1 cellular context compared by ENCODE assay signal in the genomic region with DNA sequence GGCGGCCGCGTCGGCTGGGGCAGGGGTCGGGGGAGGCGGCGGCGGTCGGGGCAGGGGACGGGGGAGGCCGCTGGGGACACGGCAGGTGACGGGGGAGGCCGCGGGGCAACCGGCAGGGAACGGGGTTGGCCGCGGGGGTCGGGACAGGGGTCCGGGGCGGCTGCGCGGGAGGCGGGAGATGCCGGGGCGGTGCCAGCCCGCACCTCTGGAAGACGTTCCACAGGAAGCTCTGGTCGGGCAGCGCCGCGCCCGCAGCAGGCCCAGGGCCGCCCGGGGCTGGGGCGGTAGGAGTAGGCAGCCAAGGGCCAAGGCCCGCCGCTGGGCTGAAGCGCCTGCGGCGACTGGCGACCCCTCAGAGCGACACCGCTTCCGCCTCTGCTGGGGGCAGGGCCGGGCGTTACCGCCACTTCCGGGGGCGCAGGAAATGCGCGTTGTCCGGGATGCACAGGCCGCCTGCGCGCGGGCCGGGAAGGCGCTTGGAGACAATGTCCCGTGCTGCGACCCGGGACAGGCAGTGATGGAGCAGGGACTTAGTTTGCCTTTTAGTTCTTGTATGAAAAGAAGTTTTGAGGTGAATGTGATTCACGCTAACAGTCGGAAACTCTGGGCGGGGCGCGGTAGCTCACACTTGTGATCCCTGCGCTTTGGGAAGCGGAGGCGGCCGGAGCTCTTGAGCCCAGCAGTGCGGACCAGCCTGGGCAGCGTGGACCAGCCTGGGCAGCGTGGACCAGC.
TF ChIP-seq lines count a peak whose summit lies in the region.

No MANE protein-coding gene starts in this region.

TF ChIP-seq in GM12878, 131 proteins besides CTCF, POLR2A, EP300 and RAD21 (continued from another document and continues in another):
- TF ChIP-seq CBX5 (IDR thresholded peaks at IDR 0.05; ENCODE audit: low read depth) (no peak), SMARCA5 (IDR thresholded peaks at IDR 0.05) (peak; percentile 32; the same call in 1 of the 2 replicates), CBFB (IDR thresholded peaks at IDR 0.05; ENCODE audit: low read depth) (peak; percentile 54; the same call in 1 of the 2 replicates), HCFC1 (IDR thresholded peaks at IDR 0.05; ENCODE audit: low read length) (peak; percentile 57), SMC3 (IDR thresholded peaks at IDR 0.05; ENCODE audit: borderline replicate concordance, low read length) (peak; percentile 9), CBX3 (IDR thresholded peaks at IDR 0.05; ENCODE audit: borderline replicate concordance, low read depth) (no peak), STAT1 (conservative IDR thresholded peaks at IDR 0.05) (no peak), YY1 (IDR thresholded peaks at IDR 0.05; ENCODE audit: low read depth, low read length) (peak; percentile 72), SIN3A (IDR thresholded peaks at IDR 0.05; ENCODE audit: low read depth, low read length) (peak; percentile 64; the same call in 1 of the 2 replicates), SMAD5 (IDR thresholded peaks at IDR 0.05; ENCODE audit: low read depth) (peak; percentile 81; the same call in 1 of the 2 replicates), JUND (IDR thresholded peaks at IDR 0.05; ENCODE audit: low read depth, low read length) (no peak), KLF5 (IDR thresholded peaks at IDR 0.05; ENCODE audit: partially characterized antibody) (no peak), RCOR1 (conservative IDR thresholded peaks at IDR 0.05; ENCODE audit: low read depth, low read length) (no peak), ZNF24 (IDR thresholded peaks at IDR 0.05) (no peak), PML (IDR thresholded peaks at IDR 0.05; ENCODE audit: low read length) (peak; percentile 92), SUZ12 (IDR thresholded peaks at IDR 0.05; ENCODE audit: unreplicated experiment) (no peak), MEF2A (IDR thresholded peaks at IDR 0.05; ENCODE audit: insufficient read depth, low read depth, low read length) (no peak), POLR2AphosphoS2 (IDR thresholded peaks at IDR 0.05; ENCODE audit: low read depth, low read length) (no peak), PAX5 (IDR thresholded peaks at IDR 0.05; ENCODE audit: borderline replicate concordance, low read depth, low read length) (peak; percentile 48; the same call in 1 of the 2 replicates), SMAD1 (IDR thresholded peaks at IDR 0.05; ENCODE audit: low read depth, partially characterized antibody) (no peak), PAX8 (IDR thresholded peaks at IDR 0.05) (no peak), FOXK2 (IDR thresholded peaks at IDR 0.05) (no peak), BACH1 (IDR thresholded peaks at IDR 0.05; ENCODE audit: borderline replicate concordance) (peak; percentile 53; the same call in 1 of the 2 replicates), IKZF2 (IDR thresholded peaks at IDR 0.05) (peak; percentile 56 to 62; a peak in 3 of 4 replicates), SPI1 (IDR thresholded peaks at IDR 0.05; ENCODE audit: borderline replicate concordance, insufficient read depth, low read depth, low read length) (no peak), BCL11A (IDR thresholded peaks at IDR 0.05; ENCODE audit: low read depth, low read length) (no peak), TCF7 (IDR thresholded peaks at IDR 0.05; ENCODE audit: borderline replicate concordance) (no peak), RBBP5 (conservative IDR thresholded peaks at IDR 0.05) (no peak), ETV6 (conservative IDR thresholded peaks at IDR 0.05 in 1 of 2, IDR thresholded peaks at IDR 0.05 in 1 of 2; ENCODE audit: borderline replicate concordance in 1 of 2, low read depth in 1 of 2) (peak; percentile 55 to 95; a peak in 2 of 4 replicates), HDGF (IDR thresholded peaks at IDR 0.05) (no peak), ASH2L (IDR thresholded peaks at IDR 0.05; ENCODE audit: borderline replicate concordance, low read depth) (no peak), CEBPB (IDR thresholded peaks at IDR 0.05; ENCODE audit: borderline replicate concordance in 1 of 2, low read depth in 2 of 2, low read length in 2 of 2) (no peak), ZSCAN29 (IDR thresholded peaks at IDR 0.05) (no peak), BMI1 (IDR thresholded peaks at IDR 0.05; ENCODE audit: borderline replicate concordance) (no peak), CHD2 (IDR thresholded peaks at IDR 0.05; ENCODE audit: borderline replicate concordance, low read depth, low read length) (peak; percentile 82), BHLHE40 (IDR thresholded peaks at IDR 0.05; ENCODE audit: borderline replicate concordance in 1 of 2, low read depth in 2 of 2, low read length in 1 of 2) (peak; percentile 43 to 70; a peak in 2 of 4 replicates), TAF1 (IDR thresholded peaks at IDR 0.05; ENCODE audit: borderline replicate concordance, low read depth, low read length) (peak; percentile 88)
- TF ChIP-seq, protein P1, sequence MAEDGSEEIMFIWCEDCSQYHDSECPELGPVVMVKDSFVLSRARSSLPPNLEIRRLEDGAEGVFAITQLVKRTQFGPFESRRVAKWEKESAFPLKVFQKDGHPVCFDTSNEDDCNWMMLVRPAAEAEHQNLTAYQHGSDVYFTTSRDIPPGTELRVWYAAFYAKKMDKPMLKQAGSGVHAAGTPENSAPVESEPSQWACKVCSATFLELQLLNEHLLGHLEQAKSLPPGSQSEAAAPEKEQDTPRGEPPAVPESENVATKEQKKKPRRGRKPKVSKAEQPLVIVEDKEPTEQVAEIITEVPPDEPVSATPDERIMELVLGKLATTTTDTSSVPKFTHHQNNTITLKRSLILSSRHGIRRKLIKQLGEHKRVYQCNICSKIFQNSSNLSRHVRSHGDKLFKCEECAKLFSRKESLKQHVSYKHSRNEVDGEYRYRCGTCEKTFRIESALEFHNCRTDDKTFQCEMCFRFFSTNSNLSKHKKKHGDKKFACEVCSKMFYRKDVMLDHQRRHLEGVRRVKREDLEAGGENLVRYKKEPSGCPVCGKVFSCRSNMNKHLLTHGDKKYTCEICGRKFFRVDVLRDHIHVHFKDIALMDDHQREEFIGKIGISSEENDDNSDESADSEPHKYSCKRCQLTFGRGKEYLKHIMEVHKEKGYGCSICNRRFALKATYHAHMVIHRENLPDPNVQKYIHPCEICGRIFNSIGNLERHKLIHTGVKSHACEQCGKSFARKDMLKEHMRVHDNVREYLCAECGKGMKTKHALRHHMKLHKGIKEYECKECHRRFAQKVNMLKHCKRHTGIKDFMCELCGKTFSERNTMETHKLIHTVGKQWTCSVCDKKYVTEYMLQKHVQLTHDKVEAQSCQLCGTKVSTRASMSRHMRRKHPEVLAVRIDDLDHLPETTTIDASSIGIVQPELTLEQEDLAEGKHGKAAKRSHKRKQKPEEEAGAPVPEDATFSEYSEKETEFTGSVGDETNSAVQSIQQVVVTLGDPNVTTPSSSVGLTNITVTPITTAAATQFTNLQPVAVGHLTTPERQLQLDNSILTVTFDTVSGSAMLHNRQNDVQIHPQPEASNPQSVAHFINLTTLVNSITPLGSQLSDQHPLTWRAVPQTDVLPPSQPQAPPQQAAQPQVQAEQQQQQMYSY (CRISPR knock-in tag; IDR thresholded peaks at IDR 0.05), result no peak
- TF ChIP-seq, protein P2, sequence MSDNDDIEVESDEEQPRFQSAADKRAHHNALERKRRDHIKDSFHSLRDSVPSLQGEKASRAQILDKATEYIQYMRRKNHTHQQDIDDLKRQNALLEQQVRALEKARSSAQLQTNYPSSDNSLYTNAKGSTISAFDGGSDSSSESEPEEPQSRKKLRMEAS (IDR thresholded peaks at IDR 0.05; ENCODE audit: low read depth, low read length), result no peak
- TF ChIP-seq, protein P3, sequence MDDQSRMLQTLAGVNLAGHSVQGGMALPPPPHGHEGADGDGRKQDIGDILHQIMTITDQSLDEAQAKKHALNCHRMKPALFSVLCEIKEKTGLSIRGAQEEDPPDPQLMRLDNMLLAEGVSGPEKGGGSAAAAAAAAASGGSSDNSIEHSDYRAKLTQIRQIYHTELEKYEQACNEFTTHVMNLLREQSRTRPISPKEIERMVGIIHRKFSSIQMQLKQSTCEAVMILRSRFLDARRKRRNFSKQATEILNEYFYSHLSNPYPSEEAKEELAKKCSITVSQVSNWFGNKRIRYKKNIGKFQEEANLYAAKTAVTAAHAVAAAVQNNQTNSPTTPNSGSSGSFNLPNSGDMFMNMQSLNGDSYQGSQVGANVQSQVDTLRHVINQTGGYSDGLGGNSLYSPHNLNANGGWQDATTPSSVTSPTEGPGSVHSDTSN (IDR thresholded peaks at IDR 0.05; ENCODE audit: insufficient replicate concordance, low read depth, low read length), result no peak
- TF ChIP-seq, protein P4, sequence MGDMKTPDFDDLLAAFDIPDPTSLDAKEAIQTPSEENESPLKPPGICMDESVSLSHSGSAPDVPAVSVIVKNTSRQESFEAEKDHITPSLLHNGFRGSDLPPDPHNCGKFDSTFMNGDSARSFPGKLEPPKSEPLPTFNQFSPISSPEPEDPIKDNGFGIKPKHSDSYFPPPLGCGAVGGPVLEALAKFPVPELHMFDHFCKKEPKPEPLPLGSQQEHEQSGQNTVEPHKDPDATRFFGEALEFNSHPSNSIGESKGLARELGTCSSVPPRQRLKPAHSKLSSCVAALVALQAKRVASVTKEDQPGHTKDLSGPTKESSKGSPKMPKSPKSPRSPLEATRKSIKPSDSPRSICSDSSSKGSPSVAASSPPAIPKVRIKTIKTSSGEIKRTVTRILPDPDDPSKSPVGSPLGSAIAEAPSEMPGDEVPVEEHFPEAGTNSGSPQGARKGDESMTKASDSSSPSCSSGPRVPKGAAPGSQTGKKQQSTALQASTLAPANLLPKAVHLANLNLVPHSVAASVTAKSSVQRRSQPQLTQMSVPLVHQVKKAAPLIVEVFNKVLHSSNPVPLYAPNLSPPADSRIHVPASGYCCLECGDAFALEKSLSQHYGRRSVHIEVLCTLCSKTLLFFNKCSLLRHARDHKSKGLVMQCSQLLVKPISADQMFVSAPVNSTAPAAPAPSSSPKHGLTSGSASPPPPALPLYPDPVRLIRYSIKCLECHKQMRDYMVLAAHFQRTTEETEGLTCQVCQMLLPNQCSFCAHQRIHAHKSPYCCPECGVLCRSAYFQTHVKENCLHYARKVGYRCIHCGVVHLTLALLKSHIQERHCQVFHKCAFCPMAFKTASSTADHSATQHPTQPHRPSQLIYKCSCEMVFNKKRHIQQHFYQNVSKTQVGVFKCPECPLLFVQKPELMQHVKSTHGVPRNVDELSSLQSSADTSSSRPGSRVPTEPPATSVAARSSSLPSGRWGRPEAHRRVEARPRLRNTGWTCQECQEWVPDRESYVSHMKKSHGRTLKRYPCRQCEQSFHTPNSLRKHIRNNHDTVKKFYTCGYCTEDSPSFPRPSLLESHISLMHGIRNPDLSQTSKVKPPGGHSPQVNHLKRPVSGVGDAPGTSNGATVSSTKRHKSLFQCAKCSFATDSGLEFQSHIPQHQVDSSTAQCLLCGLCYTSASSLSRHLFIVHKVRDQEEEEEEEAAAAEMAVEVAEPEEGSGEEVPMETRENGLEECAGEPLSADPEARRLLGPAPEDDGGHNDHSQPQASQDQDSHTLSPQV (IDR thresholded peaks at IDR 0.05), result no peak
- TF ChIP-seq, protein P5, sequence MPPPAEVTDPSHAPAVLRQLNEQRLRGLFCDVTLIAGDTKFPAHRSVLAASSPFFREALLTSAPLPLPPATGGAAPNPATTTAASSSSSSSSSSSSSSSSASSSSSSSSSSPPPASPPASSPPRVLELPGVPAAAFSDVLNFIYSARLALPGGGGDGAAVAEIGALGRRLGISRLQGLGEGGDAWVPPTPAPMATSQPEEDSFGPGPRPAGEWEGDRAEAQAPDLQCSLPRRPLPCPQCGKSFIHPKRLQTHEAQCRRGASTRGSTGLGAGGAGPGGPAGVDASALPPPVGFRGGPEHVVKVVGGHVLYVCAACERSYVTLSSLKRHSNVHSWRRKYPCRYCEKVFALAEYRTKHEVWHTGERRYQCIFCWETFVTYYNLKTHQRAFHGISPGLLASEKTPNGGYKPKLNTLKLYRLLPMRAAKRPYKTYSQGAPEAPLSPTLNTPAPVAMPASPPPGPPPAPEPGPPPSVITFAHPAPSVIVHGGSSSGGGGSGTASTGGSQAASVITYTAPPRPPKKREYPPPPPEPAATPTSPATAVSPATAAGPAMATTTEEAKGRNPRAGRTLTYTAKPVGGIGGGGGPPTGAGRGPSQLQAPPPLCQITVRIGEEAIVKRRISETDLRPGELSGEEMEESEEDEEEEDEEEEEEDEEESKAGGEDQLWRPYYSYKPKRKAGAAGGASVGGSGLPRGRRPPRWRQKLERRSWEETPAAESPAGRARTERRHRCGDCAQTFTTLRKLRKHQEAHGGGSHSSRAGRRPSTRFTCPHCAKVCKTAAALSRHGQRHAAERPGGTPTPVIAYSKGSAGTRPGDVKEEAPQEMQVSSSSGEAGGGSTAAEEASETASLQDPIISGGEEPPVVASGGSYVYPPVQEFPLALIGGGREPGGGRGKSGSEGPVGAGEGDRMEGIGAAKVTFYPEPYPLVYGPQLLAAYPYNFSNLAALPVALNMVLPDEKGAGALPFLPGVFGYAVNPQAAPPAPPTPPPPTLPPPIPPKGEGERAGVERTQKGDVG (CRISPR knock-in tag; IDR thresholded peaks at IDR 0.05), result no peak
- TF ChIP-seq, protein P6, sequence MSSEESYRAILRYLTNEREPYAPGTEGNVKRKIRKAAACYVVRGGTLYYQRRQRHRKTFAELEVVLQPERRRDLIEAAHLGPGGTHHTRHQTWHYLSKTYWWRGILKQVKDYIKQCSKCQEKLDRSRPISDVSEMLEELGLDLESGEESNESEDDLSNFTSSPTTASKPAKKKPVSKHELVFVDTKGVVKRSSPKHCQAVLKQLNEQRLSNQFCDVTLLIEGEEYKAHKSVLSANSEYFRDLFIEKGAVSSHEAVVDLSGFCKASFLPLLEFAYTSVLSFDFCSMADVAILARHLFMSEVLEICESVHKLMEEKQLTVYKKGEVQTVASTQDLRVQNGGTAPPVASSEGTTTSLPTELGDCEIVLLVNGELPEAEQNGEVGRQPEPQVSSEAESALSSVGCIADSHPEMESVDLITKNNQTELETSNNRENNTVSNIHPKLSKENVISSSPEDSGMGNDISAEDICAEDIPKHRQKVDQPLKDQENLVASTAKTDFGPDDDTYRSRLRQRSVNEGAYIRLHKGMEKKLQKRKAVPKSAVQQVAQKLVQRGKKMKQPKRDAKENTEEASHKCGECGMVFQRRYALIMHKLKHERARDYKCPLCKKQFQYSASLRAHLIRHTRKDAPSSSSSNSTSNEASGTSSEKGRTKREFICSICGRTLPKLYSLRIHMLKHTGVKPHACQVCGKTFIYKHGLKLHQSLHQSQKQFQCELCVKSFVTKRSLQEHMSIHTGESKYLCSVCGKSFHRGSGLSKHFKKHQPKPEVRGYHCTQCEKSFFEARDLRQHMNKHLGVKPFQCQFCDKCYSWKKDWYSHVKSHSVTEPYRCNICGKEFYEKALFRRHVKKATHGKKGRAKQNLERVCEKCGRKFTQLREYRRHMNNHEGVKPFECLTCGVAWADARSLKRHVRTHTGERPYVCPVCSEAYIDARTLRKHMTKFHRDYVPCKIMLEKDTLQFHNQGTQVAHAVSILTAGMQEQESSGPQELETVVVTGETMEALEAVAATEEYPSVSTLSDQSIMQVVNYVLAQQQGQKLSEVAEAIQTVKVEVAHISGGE (CRISPR knock-in tag; IDR thresholded peaks at IDR 0.05), result peak; percentile 59
- TF ChIP-seq, protein P7, sequence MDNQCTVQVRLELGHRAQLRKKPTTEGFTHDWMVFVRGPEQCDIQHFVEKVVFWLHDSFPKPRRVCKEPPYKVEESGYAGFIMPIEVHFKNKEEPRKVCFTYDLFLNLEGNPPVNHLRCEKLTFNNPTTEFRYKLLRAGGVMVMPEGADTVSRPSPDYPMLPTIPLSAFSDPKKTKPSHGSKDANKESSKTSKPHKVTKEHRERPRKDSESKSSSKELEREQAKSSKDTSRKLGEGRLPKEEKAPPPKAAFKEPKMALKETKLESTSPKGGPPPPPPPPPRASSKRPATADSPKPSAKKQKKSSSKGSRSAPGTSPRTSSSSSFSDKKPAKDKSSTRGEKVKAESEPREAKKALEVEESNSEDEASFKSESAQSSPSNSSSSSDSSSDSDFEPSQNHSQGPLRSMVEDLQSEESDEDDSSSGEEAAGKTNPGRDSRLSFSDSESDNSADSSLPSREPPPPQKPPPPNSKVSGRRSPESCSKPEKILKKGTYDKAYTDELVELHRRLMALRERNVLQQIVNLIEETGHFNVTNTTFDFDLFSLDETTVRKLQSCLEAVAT (IDR thresholded peaks at IDR 0.05), result 0 out of 2 replicates have a peak, but pooled peaks have one; percentile 35
